In the genomic region with DNA sequence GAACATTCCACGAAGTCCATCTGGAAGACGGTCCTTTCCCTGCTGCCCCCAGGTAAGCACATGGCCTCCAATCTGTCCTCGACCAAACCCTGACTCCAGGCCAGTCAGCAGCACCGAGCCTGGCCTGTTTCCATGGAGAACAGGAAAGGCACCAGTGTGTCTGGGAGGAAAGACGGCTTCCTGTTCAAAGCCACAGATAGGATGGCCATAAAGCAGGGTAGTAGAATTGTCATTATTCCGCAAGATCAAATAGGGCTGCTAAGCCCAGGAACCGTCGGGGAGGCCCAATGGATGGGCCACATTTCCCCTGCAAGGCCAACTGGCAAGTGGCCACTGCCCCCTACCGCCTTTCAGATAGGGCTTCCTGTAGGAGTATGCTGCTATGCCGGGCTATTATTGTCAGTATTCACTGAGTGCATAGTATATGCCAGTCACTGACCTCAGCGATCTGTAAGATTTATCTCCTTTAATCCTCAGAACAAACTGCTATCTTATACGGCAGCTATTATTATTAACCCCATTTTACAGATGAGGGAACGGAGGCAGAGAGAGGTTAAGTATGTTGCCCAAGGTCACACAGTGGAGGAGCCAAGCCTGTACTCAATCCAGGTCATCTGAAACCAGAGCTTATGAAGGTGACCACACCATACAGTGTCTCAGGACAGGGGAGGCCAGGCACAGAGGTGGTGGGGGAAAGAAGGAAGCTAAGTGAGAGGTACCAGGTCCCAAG, we compare ENCODE assay signal across 13 cellular contexts. TPM values are rescaled to one million over a fixed set of nuclear protein-coding genes. Genes with fewer than 3 reads are reported as not detected.
DNase-seq lines count a peak whose midpoint lies in the region; ATAC-seq, FAIRE-seq and TF ChIP-seq lines count a peak whose summit lies in the region.
"Had no signal": no experiment of that assay in that cellular context is flagged by ENCODE, and none has a peak within 500 bp of the region (broad histone marks: within the 10 kb centered on the region; RNA-seq: fewer than 3 reads in every experiment).

No MANE protein-coding gene starts in this region.

- H3K4me3 Mint-ChIP-seq in natural killer cell = no peak overlapping the region

- H3K79me2 ChIP-seq in endothelial cell of umbilical vein (ENCODE audit: control insufficient read depth, insufficient read depth, low read length) = no peaks in the 10 kb centered on the region

- no peaks in the 10 kb centered on the region for H3K9me3 Mint-ChIP-seq in natural killer cell

- peaks cover 60% of the 10 kb centered on the region for H3K4me1 ChIP-seq in BLaER1
- peaks cover 18% of the 10 kb centered on the region for H3K4me1 ChIP-seq in endothelial cell of umbilical vein (ENCODE audit: control insufficient read depth, extremely low read depth, insufficient read depth, low read length)

- TF ChIP-seq POLR2A in endothelial cell of umbilical vein (IDR thresholded peaks at IDR 0.05; ENCODE audit: low read depth, low read length) = no peak

- CTCF ChIA-PET in endothelial cell of umbilical vein (lab: Charles Lee) = interaction anchor here (0.9 to 7.2 kb wide), 6 partner anchors 23 to 720 kb away, joined by 3 to 34 read pairs (median 4); partner anchors contain the start of genes ATMIN and PLCG2

- H3K4me2 ChIP-seq in BLaER1 (peak overlapping the region; percentile 93), endothelial cell of umbilical vein (ENCODE audit: insufficient read depth, low read length) (peak overlapping the region; percentile 7)

- TF ChIP-seq CTCF in endothelial cell of umbilical vein (IDR thresholded peaks at IDR 0.05; ENCODE audit: extremely low read depth in 1 of 2, insufficient read depth in 1 of 2, low read depth in 1 of 2, low read length in 2 of 2) (peak in 1 of 2 donors; percentile 24), natural killer cell (IDR thresholded peaks at IDR 0.05) (no peak), foreskin fibroblast (IDR thresholded peaks at IDR 0.05; ENCODE audit: low read depth, low read length) (no peak)

- BruUV-seq in endothelial cell of umbilical vein (replicated peaks; lab: Mats Ljungman, UMichigan) = no TSS peak

- peak; percentile 29 to 54 for DNase-seq in NOMO-1 (lab: John Stamatoyannopoulos, UW; ENCODE audit: unreplicated experiment in 2 of 2)
- peak; percentile 78 for DNase-seq in endothelial cell of umbilical vein (ENCODE audit: low read depth, low spot score)
- no peak for DNase-seq in natural killer cell
- DNase-seq in foreskin fibroblast = no peak
- no peak for DNase-seq in NCI-H2081 treated with DMSO at 0.1 percent for 48 hours (lab: John Stamatoyannopoulos, UW)
- DNase-seq: activated T-cell treated with anti-CD3 and anti-CD28 coated beads, Interleukin-2, amount 50 U/mL, for 48 hours; BE2C; IMR-90; occipital lobe had no signal

- H3K36me3 ChIP-seq in BLaER1 = no peaks in the 10 kb centered on the region
- no peaks in the 10 kb centered on the region for H3K36me3 ChIP-seq in endothelial cell of umbilical vein (ENCODE audit: control insufficient read depth in 2 of 2, extremely low read depth in 1 of 2, insufficient read depth in 2 of 2, low read length in 2 of 2)
- H3K36me3 ChIP-seq: BE2C, thoracic aorta had no signal

- H3K9me3 ChIP-seq in BLaER1 (peaks cover 7% of the 10 kb centered on the region; the same call in 1 of the 2 replicates), endothelial cell of umbilical vein (replicated peaks; ENCODE audit: control insufficient read depth, insufficient read depth, low read length) (no peaks in the 10 kb centered on the region)
- H3K9me3 ChIP-seq: BE2C, thoracic aorta had no signal

- no peaks in the 10 kb centered on the region for H3K27me3 Mint-ChIP-seq in natural killer cell (ENCODE audit: low read depth in 2 of 2)

- H3K27me3 ChIP-seq in BLaER1 = no peaks in the 10 kb centered on the region
- H3K27me3 ChIP-seq in endothelial cell of umbilical vein (ENCODE audit: control insufficient read depth in 2 of 2, insufficient read depth in 2 of 2, low read length in 2 of 2) = no peaks in the 10 kb centered on the region
- H3K27me3 ChIP-seq: BE2C had no signal

- dilution Hi-C loops in endothelial cell of umbilical vein (cut with MboI; ENCODE audit: extremely low pct_ligation_motif_present, low sequenced_read_pairs) = no loop called here

- H4K20me1 ChIP-seq in BLaER1 = no peaks in the 10 kb centered on the region
- no peaks in the 10 kb centered on the region for H4K20me1 ChIP-seq in endothelial cell of umbilical vein (replicated peaks; ENCODE audit: control insufficient read depth, extremely low read depth, insufficient read depth, low read length)

- H3K27ac ChIP-seq in BLaER1 (peak overlapping the region; percentile 62), endothelial cell of umbilical vein (ENCODE audit: insufficient read depth, low read depth, low read length) (peak overlapping the region; percentile 47)
- H3K27ac ChIP-seq: thoracic aorta had no signal

- H3K9me1 ChIP-seq in endothelial cell of umbilical vein (replicated peaks; ENCODE audit: control insufficient read depth, extremely low read depth, insufficient read depth, low read length) = no peaks in the 10 kb centered on the region

- peak overlapping the region; percentile 58 for H3K9ac ChIP-seq in BLaER1
- H3K9ac ChIP-seq in endothelial cell of umbilical vein (replicated peaks; ENCODE audit: extremely low read depth, insufficient read depth, low read length) = no peak overlapping the region

- H3K36me3 Mint-ChIP-seq in natural killer cell = no peaks in the 10 kb centered on the region

- peak in 2 of 3 donors; percentile 30 to 31 for ATAC-seq in natural killer cell
- no peak for ATAC-seq in HG03135 (IDR thresholded peaks at IDR 0.05; ENCODE audit: unreplicated experiment)
- no peak for ATAC-seq in HG03354 (IDR thresholded peaks at IDR 0.05; ENCODE audit: poor library complexity, severe bottlenecking, unreplicated experiment)

- peak overlapping the region; percentile 72 for H2AFZ ChIP-seq in endothelial cell of umbilical vein (ENCODE audit: low read depth, low read length)

- peak overlapping the region in 1 of 2 donors; percentile 15 for H3K27ac Mint-ChIP-seq in natural killer cell

- peak; percentile 97 for FAIRE-seq in endothelial cell of umbilical vein (lab: Jason Lieb, UNC)

- POLR2A ChIA-PET in endothelial cell of umbilical vein (lab: Charles Lee) = no interaction called here

- intact Hi-C loops in endothelial cell of umbilical vein (cut with micrococcal nuclease) (loop anchor here (1.0 to 2.0 kb wide), 3 partner anchors 23 to 118 kb away; partner anchors contain the start of gene PLCG2), natural killer cell (cut with micrococcal nuclease) (no loop called here)

- peaks cover 15 to 38% of the 10 kb centered on the region in 2 donors for H3K4me1 Mint-ChIP-seq in natural killer cell

- H3K4me3 ChIP-seq in BLaER1 = 0 out of 2 replicates have a peak overlapping the region, but pooled peaks have one; percentile 24
- no peak overlapping the region for H3K4me3 ChIP-seq in endothelial cell of umbilical vein (replicated peaks in 1 of 3; ENCODE audit: insufficient read depth in 1 of 3, low read depth in 1 of 3, low read length in 3 of 3)
- no peak overlapping the region for H3K4me3 ChIP-seq in foreskin fibroblast (ENCODE audit: low read depth in 1 of 2, low read length in 2 of 2)
- H3K4me3 ChIP-seq: thoracic aorta had no signal

TF ChIP-seq in endothelial cell of umbilical vein, 7 proteins besides CTCF, POLR2A, EP300 and RAD21:
- TF ChIP-seq JUN (IDR thresholded peaks at IDR 0.05; ENCODE audit: borderline replicate concordance, insufficient read depth, insufficient read length, low read depth) (no peak), FOS (IDR thresholded peaks at IDR 0.05; ENCODE audit: borderline replicate concordance, insufficient read depth, low read length) (no peak), GATA2 (IDR thresholded peaks at IDR 0.05; ENCODE audit: insufficient read depth, insufficient read length, low read depth, low read length) (peak; percentile 33), MYC (IDR thresholded peaks at IDR 0.05; ENCODE audit: low read depth, low read length) (no peak), EZH2 (IDR thresholded peaks at IDR 0.05; ENCODE audit: borderline replicate concordance, low read depth, low read length, severe bottlenecking) (no peak), POLR2AphosphoS5 (IDR thresholded peaks at IDR 0.05; ENCODE audit: insufficient read depth, low read depth, low read length) (peak; percentile 43)
- TF ChIP-seq, protein P1, sequence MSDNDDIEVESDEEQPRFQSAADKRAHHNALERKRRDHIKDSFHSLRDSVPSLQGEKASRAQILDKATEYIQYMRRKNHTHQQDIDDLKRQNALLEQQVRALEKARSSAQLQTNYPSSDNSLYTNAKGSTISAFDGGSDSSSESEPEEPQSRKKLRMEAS (IDR thresholded peaks at IDR 0.05; ENCODE audit: insufficient read depth, insufficient read length) = peak; percentile 39

RNA-seq across cellular contexts. Expression of gene PLCG2, which starts 23.0 kb away (rescaled TPM):
- total RNA-seq in endothelial cell of umbilical vein = 9.6 and 13.6 TPM in 2 replicates
- 9.1 and 10.8 TPM in 2 replicates for polyA plus RNA-seq in endothelial cell of umbilical vein
- 5.2 and 7.0 TPM in 2 replicates for polyA plus RNA-seq in endothelial cell of umbilical vein (2011; cell fraction: cytosol; rRNA removed)
- 31.5 and 32.8 TPM in 2 replicates for polyA plus RNA-seq in endothelial cell of umbilical vein (2011; cell fraction: nucleus; rRNA removed)
- 5.4 and 5.8 TPM in 2 replicates for polyA plus RNA-seq in endothelial cell of umbilical vein (2012)
- 18.2 and 31.4 TPM in 2 replicates for polyA minus RNA-seq in endothelial cell of umbilical vein
- polyA minus RNA-seq in endothelial cell of umbilical vein (2011; cell fraction: cytosol; rRNA and poly(A)+ RNA removed) = 2.6 TPM
- 27.5 and 31.1 TPM in 2 replicates for polyA minus RNA-seq in endothelial cell of umbilical vein (2011; cell fraction: nucleus; rRNA and poly(A)+ RNA removed)
- total RNA-seq in natural killer cell = 100 to 1,000 TPM; 250 to 298 (median 285) TPM

Comparison
In these comparisons a context has a peak if more than half of its experiments do, and no peak if none do; other contexts are left out.
1. DNase-seq: peak in NOMO-1 (2 of 2) and endothelial cell of umbilical vein (single experiment); none in natural killer cell (single experiment), foreskin fibroblast (0 of 2) and NCI-H2081 treated with DMSO at 0.1 percent for 48 hours (single experiment).
2. ATAC-seq: peak in natural killer cell (2 of 3); none in HG03135 (single experiment) and HG03354 (single experiment).
3. RNA of gene PLCG2, which starts 23.0 kb away (total RNA-seq): 250 to 298 TPM in natural killer cell; 9.6 to 13.6 TPM in endothelial cell of umbilical vein; every median in the first group is over 10 times any median in the second.